ENCODE assay signal across 23 cellular contexts in genomic region chr12:46084666-46085631, GRCh38.
"Had no signal": no experiment of that assay in that cellular context is flagged by ENCODE, and none has a peak within 500 bp of the region (broad histone marks: within the 10 kb centered on the region; RNA-seq: fewer than 3 reads in every experiment).

No MANE protein-coding gene starts in this region.

- DNase-seq: activated CD4-positive, alpha-beta T cell treated with anti-CD3 and anti-CD28 coated beads, Interleukin-2, amount 10 ng/mL, durations not matched to agents 7 days and 5 days; activated CD4-positive, CD25-positive, alpha-beta regulatory T cell treated with anti-CD3 and anti-CD28 coated beads, Interleukin-2, amount 50 U/mL, for 72 hours; activated CD8-positive, alpha-beta T cell treated with anti-CD3 and anti-CD28 coated beads, Interleukin-2, amount 10 ng/mL, durations not matched to agents 7 days and 5 days; brain microvascular endothelial cell; central memory CD4-positive, alpha-beta T cell; dermis blood vessel endothelial cell; effector CD8-positive, alpha-beta T cell; gastrocnemius medialis; hippocampal formation; left cardiac atrium; ovary; stimulated activated CD4-positive, alpha-beta T cell treated with anti-CD3 and anti-CD28 coated beads, Interleukin-4, amount 100 ng/mL, for 4 hours; stimulated activated naive CD8-positive, alpha-beta T cell treated with anti-CD3 and anti-CD28 coated beads, Interleukin-15, Interleukin-2, amounts not matched to agents 100 U/mL and 50 U/mL, for 24 hours; upper lobe of left lung; WERI-Rb-1 had no signal

- H3K27ac ChIP-seq: ascending aorta, brain microvascular endothelial cell, gastrocnemius medialis, neutrophil, ovary, prostate gland, right atrium auricular region, upper lobe of left lung, WERI-Rb-1 had no signal

- H3K27me3 Mint-ChIP-seq: activated CD4-positive, alpha-beta T cell treated with anti-CD3 and anti-CD28 coated beads, Interleukin-2, amount 10 ng/mL, durations not matched to agents 7 days and 5 days had no signal

- H3K4me3 ChIP-seq: ascending aorta, gastrocnemius medialis, ovary, prostate gland, right atrium auricular region, upper lobe of left lung had no signal

- H3K4me1 ChIP-seq: ascending aorta, gastrocnemius medialis, prostate gland, right atrium auricular region, upper lobe of left lung had no signal

- H3K27me3 ChIP-seq: ascending aorta, brain microvascular endothelial cell, gastrocnemius medialis, neutrophil, ovary, right atrium auricular region, upper lobe of left lung had no signal

- H3K27ac Mint-ChIP-seq: activated CD4-positive, alpha-beta T cell treated with anti-CD3 and anti-CD28 coated beads, Interleukin-2, amount 10 ng/mL, durations not matched to agents 7 days and 5 days; activated CD8-positive, alpha-beta T cell treated with anti-CD3 and anti-CD28 coated beads, Interleukin-2, amount 10 ng/mL, durations not matched to agents 7 days and 5 days; activated naive CD4-positive, alpha-beta T cell treated with anti-CD3 and anti-CD28 coated beads, Interleukin-2, amount 50 U/mL, for 72 hours; memory B cell; nephron; T-helper 2 cell treated with Interferon-gamma antibody and Interleukin-4, amounts not matched to agents 5 μg/mL and 100 μg/mL, for 36 hours had no signal

- H3K36me3 ChIP-seq: ascending aorta, brain microvascular endothelial cell, gastrocnemius medialis, neutrophil, ovary, prostate gland, right atrium auricular region, upper lobe of left lung, WERI-Rb-1 had no signal

- H3K9me3 ChIP-seq: ascending aorta, gastrocnemius medialis, neutrophil, ovary, prostate gland, right atrium auricular region, upper lobe of left lung had no signal

- H3K4me1 Mint-ChIP-seq: activated CD4-positive, alpha-beta T cell treated with anti-CD3 and anti-CD28 coated beads, Interleukin-2, amount 10 ng/mL, durations not matched to agents 7 days and 5 days; nephron had no signal

- H3K4me3 Mint-ChIP-seq: activated CD4-positive, alpha-beta T cell treated with anti-CD3 and anti-CD28 coated beads, Interleukin-2, amount 10 ng/mL, durations not matched to agents 7 days and 5 days; activated CD8-positive, alpha-beta T cell treated with anti-CD3 and anti-CD28 coated beads, Interleukin-2, amount 10 ng/mL, durations not matched to agents 7 days and 5 days; memory B cell; nephron; T-helper 2 cell treated with Interferon-gamma antibody and Interleukin-4, amounts not matched to agents 5 μg/mL and 100 μg/mL, for 36 hours had no signal
